27 cellular contexts compared by ENCODE assay signal in the genomic region with DNA sequence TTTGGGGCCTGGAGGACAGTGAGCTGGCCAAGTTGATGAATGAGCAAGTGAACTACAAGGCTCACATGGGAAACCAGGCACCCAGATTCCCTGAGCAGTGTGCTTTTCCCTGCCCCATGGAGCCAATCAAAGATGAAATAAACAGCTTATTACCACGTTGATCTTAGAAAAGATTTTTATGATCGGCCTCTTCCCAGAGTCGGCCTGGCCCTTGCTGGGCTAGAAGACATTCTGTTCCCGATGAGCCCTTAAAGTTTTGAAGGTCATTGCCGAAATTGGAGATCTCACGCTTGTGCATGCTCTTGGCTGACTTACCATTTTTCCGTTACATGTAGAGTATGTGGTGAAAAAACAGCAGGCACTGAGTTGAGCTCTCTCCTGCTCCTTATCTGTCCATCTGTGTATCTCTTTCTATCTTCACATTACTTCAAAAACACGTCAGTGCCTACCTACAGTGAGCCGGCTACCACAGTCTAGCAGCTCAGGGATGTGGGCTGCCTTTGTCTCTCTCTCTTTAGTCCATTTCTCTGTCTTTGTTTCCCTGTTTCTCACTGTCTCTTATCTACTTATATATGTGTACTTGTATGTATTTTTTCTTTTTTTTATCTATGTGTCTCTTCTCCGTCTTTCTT.
DNase-seq lines count a peak whose midpoint lies in the region; ATAC-seq and TF ChIP-seq lines count a peak whose summit lies in the region.
"Had no signal": no experiment of that assay in that cellular context is flagged by ENCODE, and none has a peak within 500 bp of the region (broad histone marks: within the 10 kb centered on the region; RNA-seq: fewer than 3 reads in every experiment).

No MANE protein-coding gene starts in this region.

- TF ChIP-seq CTCF in gastrocnemius medialis (IDR thresholded peaks at IDR 0.05 in 4 of 5, conservative IDR thresholded peaks at IDR 0.05 in 1 of 5) (no peak), uterus (IDR thresholded peaks at IDR 0.05) (no peak)

- no peak overlapping the region for H2BK5ac ChIP-seq in mesenchymal stem cell (ENCODE audit: low read depth, low read length, poor library complexity, severe bottlenecking)

- H3K4ac ChIP-seq in mesenchymal stem cell (ENCODE audit: low read depth in 1 of 2, low read length in 2 of 2): no peak overlapping the region

- H3K79me1 ChIP-seq in mesenchymal stem cell (replicated peaks; ENCODE audit: low read length, poor library complexity, severe bottlenecking): no peaks in the 10 kb centered on the region

- H3K23ac ChIP-seq in mesenchymal stem cell (ENCODE audit: low read length in 2 of 2): no peak overlapping the region

- H3K9ac ChIP-seq in mesenchymal stem cell (ENCODE audit: low read length): peak overlapping the region; percentile 43

- 93% methylated on average over 10 of the region's 10 CpGs for WGBS in mesenchymal stem cell

- H2AFZ ChIP-seq in mesenchymal stem cell (ENCODE audit: low read depth, low read length): no peak overlapping the region

- no peak overlapping the region for H3K27ac Mint-ChIP-seq in activated CD4-positive, alpha-beta T cell treated with anti-CD3 and anti-CD28 coated beads, Interleukin-2, amount 10 ng/mL, durations not matched to agents 7 days and 5 days
- no peak overlapping the region for H3K27ac Mint-ChIP-seq in activated naive CD4-positive, alpha-beta T cell treated with anti-CD3 and anti-CD28 coated beads, Interleukin-2, amount 10 ng/mL, durations not matched to agents 7 days and 5 days
- H3K27ac Mint-ChIP-seq: CD4-positive, alpha-beta memory T cell; HFFc6 had no signal

- intact Hi-C loops in gastrocnemius medialis (cut with DNase I; ENCODE audit: low total_unique reads) (no loop called here), uterus (cut with DNase I; ENCODE audit: low total_unique reads) (no loop called here)

- CTCF ChIA-PET in activated CD4-positive, alpha-beta T cell treated with anti-CD3 and anti-CD28 coated beads, Interleukin-2, amount 10 ng/mL, durations not matched to agents 7 days and 5 days (lab: Charles Lee): no interaction called here
- CTCF ChIA-PET in activated naive CD4-positive, alpha-beta T cell treated with anti-CD3 and anti-CD28 coated beads, Interleukin-2, amount 10 ng/mL, durations not matched to agents 7 days and 5 days (lab: Charles Lee): no interaction called here

- TF ChIP-seq POLR2A in gastrocnemius medialis (IDR thresholded peaks at IDR 0.05) (no peak), uterus (IDR thresholded peaks at IDR 0.05) (no peak)

- no peak overlapping the region for H2BK120ac ChIP-seq in mesenchymal stem cell (ENCODE audit: low read depth, low read length)

- H3K4me3 Mint-ChIP-seq in activated CD4-positive, alpha-beta T cell treated with anti-CD3 and anti-CD28 coated beads, Interleukin-2, amount 10 ng/mL, durations not matched to agents 7 days and 5 days: no peak overlapping the region
- H3K4me3 Mint-ChIP-seq in activated naive CD4-positive, alpha-beta T cell treated with anti-CD3 and anti-CD28 coated beads, Interleukin-2, amount 10 ng/mL, durations not matched to agents 7 days and 5 days: no peak overlapping the region
- H3K4me3 Mint-ChIP-seq: CD4-positive, alpha-beta memory T cell; HFFc6 had no signal

- H3K4me3 ChIP-seq in mesenchymal stem cell (ENCODE audit: insufficient read depth in 1 of 2, low read depth in 1 of 2, low read length in 2 of 2) (no peak overlapping the region), gastrocnemius medialis (no peak overlapping the region), uterus (no peak overlapping the region)
- H3K4me3 ChIP-seq: coronary artery, upper lobe of left lung had no signal

- no peak overlapping the region for H2BK15ac ChIP-seq in mesenchymal stem cell (ENCODE audit: low read depth, poor library complexity, severe bottlenecking)

- no peaks in the 10 kb centered on the region for H3K27me3 ChIP-seq in mesenchymal stem cell (ENCODE audit: control insufficient read depth in 1 of 2, insufficient read depth in 1 of 2, low read length in 2 of 2)
- H3K27me3 ChIP-seq in gastrocnemius medialis: no peaks in the 10 kb centered on the region
- H3K27me3 ChIP-seq in uterus: no peaks in the 10 kb centered on the region
- H3K27me3 ChIP-seq: upper lobe of left lung had no signal

- no peaks in the 10 kb centered on the region for H3K9me3 Mint-ChIP-seq in activated CD4-positive, alpha-beta T cell treated with anti-CD3 and anti-CD28 coated beads, Interleukin-2, amount 10 ng/mL, durations not matched to agents 7 days and 5 days
- H3K9me3 Mint-ChIP-seq in activated naive CD4-positive, alpha-beta T cell treated with anti-CD3 and anti-CD28 coated beads, Interleukin-2, amount 10 ng/mL, durations not matched to agents 7 days and 5 days: no peaks in the 10 kb centered on the region
- H3K9me3 Mint-ChIP-seq: HFFc6 had no signal

- POLR2A ChIA-PET in activated CD4-positive, alpha-beta T cell treated with anti-CD3 and anti-CD28 coated beads, Interleukin-2, amount 10 ng/mL, durations not matched to agents 7 days and 5 days (lab: Charles Lee): no interaction called here

- no peak overlapping the region for H2BK12ac ChIP-seq in mesenchymal stem cell (ENCODE audit: low read length in 2 of 2)

- H3K4me1 ChIP-seq in mesenchymal stem cell (ENCODE audit: control insufficient read depth, insufficient read depth, low read depth, low read length): no peaks in the 10 kb centered on the region
- H3K4me1 ChIP-seq in gastrocnemius medialis: peaks cover 11 to 12% of the 10 kb centered on the region in 2 donors
- no peaks in the 10 kb centered on the region for H3K4me1 ChIP-seq in uterus
- H3K4me1 ChIP-seq: upper lobe of left lung had no signal

- H3K14ac ChIP-seq in mesenchymal stem cell (ENCODE audit: low read length in 2 of 2): no peak overlapping the region

- H3K18ac ChIP-seq in mesenchymal stem cell (ENCODE audit: low read depth in 1 of 2, low read length in 2 of 2): no peak overlapping the region

- H3K36me3 ChIP-seq in mesenchymal stem cell (ENCODE audit: control insufficient read depth in 1 of 2, insufficient read depth in 2 of 2, low read depth in 1 of 2, low read length in 2 of 2): no peaks in the 10 kb centered on the region
- no peaks in the 10 kb centered on the region for H3K36me3 ChIP-seq in gastrocnemius medialis
- H3K36me3 ChIP-seq in uterus: no peaks in the 10 kb centered on the region
- H3K36me3 ChIP-seq: upper lobe of left lung had no signal

- no peaks in the 10 kb centered on the region for H3K36me3 Mint-ChIP-seq in activated CD4-positive, alpha-beta T cell treated with anti-CD3 and anti-CD28 coated beads, Interleukin-2, amount 10 ng/mL, durations not matched to agents 7 days and 5 days (ENCODE audit: low read depth)
- no peaks in the 10 kb centered on the region for H3K36me3 Mint-ChIP-seq in activated naive CD4-positive, alpha-beta T cell treated with anti-CD3 and anti-CD28 coated beads, Interleukin-2, amount 10 ng/mL, durations not matched to agents 7 days and 5 days
- H3K36me3 Mint-ChIP-seq: CD4-positive, alpha-beta memory T cell had no signal

- H4K8ac ChIP-seq in mesenchymal stem cell (ENCODE audit: low read length): no peak overlapping the region

- peak; percentile 84 to 88 for ATAC-seq in gastrocnemius medialis

- DNase-seq in activated CD4-positive, alpha-beta T cell treated with anti-CD3 and anti-CD28 coated beads for 48 hours: peak; percentile 5
- DNase-seq in activated CD4-positive, alpha-beta T cell treated with anti-CD3 and anti-CD28 coated beads, Interleukin-2, amount 10 ng/mL, durations not matched to agents 7 days and 5 days: no peak
- DNase-seq in mesenchymal stem cell (no peak), gastrocnemius medialis (peak; percentile 12 to 23), uterus (peak; percentile 40 to 50), OCI-M1 (lab: John Stamatoyannopoulos, UW) (no peak)
- no peak for DNase-seq in activated naive CD4-positive, alpha-beta T cell treated with anti-CD3 and anti-CD28 coated beads, Interleukin-2, amount 10 ng/mL, durations not matched to agents 7 days and 5 days
- no peak for DNase-seq in activated effector memory CD4-positive, alpha-beta T cell treated with anti-CD3 and anti-CD28 coated beads, Interleukin-2, amount 50 U/mL, for 16 hours
- DNase-seq: activated CD4-positive, alpha-beta T cell treated with anti-CD3 and anti-CD28 coated beads, Interleukin-2, amount 50 U/mL, for 48 hours; activated CD8-positive, alpha-beta memory T cell treated with anti-CD3 and anti-CD28 coated beads, Interleukin-2, amount 50 U/mL, for 48 hours; activated gamma-delta T cell; AML-193; amniotic stem cell; CD4-positive, alpha-beta memory T cell; head of caudate nucleus; HFFc6; MM.1S; NCI-H1417; NCI-H2081; NCI-H446 treated with DMSO at 0.1 percent for 48 hours; retina; stimulated activated CD4-positive, alpha-beta T cell treated with anti-CD3 and anti-CD28 coated beads, Interleukin-12 subunit alpha, Interleukin-12 subunit beta, amount 100 ng/mL, for 4 hours; stimulated activated CD4-positive, alpha-beta T cell treated with anti-CD3 and anti-CD28 coated beads, Interleukin-4, amount 100 ng/mL, for 4 hours; stimulated activated naive CD4-positive, alpha-beta T cell treated with Interleukin-2 at 50 U/mL for 16 hours; T-helper 9 cell; upper lobe of left lung had no signal

- no peak overlapping the region for H3K4me2 ChIP-seq in mesenchymal stem cell (ENCODE audit: low read length, poor library complexity, severe bottlenecking)

- no peak overlapping the region for H2AK5ac ChIP-seq in mesenchymal stem cell (ENCODE audit: low read length, severe bottlenecking)

- H3K4me1 Mint-ChIP-seq in activated CD4-positive, alpha-beta T cell treated with anti-CD3 and anti-CD28 coated beads, Interleukin-2, amount 10 ng/mL, durations not matched to agents 7 days and 5 days: no peaks in the 10 kb centered on the region
- H3K4me1 Mint-ChIP-seq in activated naive CD4-positive, alpha-beta T cell treated with anti-CD3 and anti-CD28 coated beads, Interleukin-2, amount 10 ng/mL, durations not matched to agents 7 days and 5 days: no peaks in the 10 kb centered on the region
- H3K4me1 Mint-ChIP-seq: CD4-positive, alpha-beta memory T cell had no signal

- in situ Hi-C loops in gastrocnemius medialis (cut with MboI; ENCODE audit: low sequenced_read_pairs in 4 of 4): loop anchor here in 1 of 4 donors (25.0 kb wide), 1 partner anchor 1123 kb away; a partner anchor contains a TSS

- H3K9me3 ChIP-seq in mesenchymal stem cell (ENCODE audit: control insufficient read depth, low read length) (no peaks in the 10 kb centered on the region), gastrocnemius medialis (no peaks in the 10 kb centered on the region), uterus (no peaks in the 10 kb centered on the region)
- H3K9me3 ChIP-seq: upper lobe of left lung had no signal

- H3K27ac ChIP-seq in mesenchymal stem cell (ENCODE audit: low read length, poor library complexity, severe bottlenecking) (no peak overlapping the region), gastrocnemius medialis (peak overlapping the region; percentile 36 to 68 (median 66)), uterus (peak overlapping the region; percentile 48 to 71)
- H3K27ac ChIP-seq: upper lobe of left lung had no signal

- H4K91ac ChIP-seq in mesenchymal stem cell (ENCODE audit: low read length): no peak overlapping the region

- no peaks in the 10 kb centered on the region for H3K27me3 Mint-ChIP-seq in activated CD4-positive, alpha-beta T cell treated with anti-CD3 and anti-CD28 coated beads, Interleukin-2, amount 10 ng/mL, durations not matched to agents 7 days and 5 days
- no peaks in the 10 kb centered on the region for H3K27me3 Mint-ChIP-seq in activated naive CD4-positive, alpha-beta T cell treated with anti-CD3 and anti-CD28 coated beads, Interleukin-2, amount 10 ng/mL, durations not matched to agents 7 days and 5 days

Comparison
In these comparisons a context has a peak if more than half of its experiments do, and no peak if none do; other contexts are left out.
1. DNase-seq: peak in activated CD4-positive, alpha-beta T cell treated with anti-CD3 and anti-CD28 coated beads for 48 hours (single experiment), gastrocnemius medialis (2 of 2) and uterus (2 of 2); none in activated CD4-positive, alpha-beta T cell treated with anti-CD3 and anti-CD28 coated beads, Interleukin-2, amount 10 ng/mL, durations not matched to agents 7 days and 5 days (single experiment), mesenchymal stem cell (single experiment), OCI-M1 (single experiment), activated naive CD4-positive, alpha-beta T cell treated with anti-CD3 and anti-CD28 coated beads, Interleukin-2, amount 10 ng/mL, durations not matched to agents 7 days and 5 days (single experiment) and activated effector memory CD4-positive, alpha-beta T cell treated with anti-CD3 and anti-CD28 coated beads, Interleukin-2, amount 50 U/mL, for 16 hours (single experiment).